ENCODE assay signal across 1 cellular context in the genomic region with DNA sequence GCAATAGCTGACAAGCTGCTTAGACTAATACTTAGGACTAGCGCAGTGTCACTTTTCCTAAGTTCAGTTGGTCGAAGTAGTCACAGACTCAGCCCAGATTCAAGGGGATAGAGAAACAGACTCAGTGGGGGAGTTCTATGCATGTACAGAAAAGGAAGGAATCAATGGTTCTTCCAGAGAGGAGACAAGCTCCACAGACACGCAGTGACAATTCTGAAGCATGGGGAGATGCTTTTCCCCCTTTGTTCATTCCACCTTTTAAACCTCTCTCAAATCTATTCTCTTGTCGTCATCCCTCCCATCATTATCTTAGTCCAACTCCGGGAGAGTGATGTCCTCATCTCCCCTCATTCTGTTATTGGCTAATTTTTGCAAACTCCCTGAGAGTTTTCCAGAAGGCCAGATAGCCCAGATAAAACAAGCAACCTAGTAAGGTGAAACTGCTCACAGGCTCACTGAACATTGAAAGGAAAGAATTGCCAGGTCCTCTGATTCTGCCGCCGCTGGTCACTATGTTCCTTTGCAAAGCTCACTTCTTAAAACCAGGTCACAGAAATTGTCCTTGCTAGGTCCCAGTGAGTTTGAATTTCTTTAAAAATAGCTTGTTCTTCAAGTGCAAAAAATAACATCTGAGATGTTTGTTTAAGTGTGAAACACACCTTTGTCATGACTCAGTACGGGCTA.
A peak's percentile ranks its signal among the peaks of the same experiment; 100 is the strongest.
TF ChIP-seq lines count a peak whose summit lies in the region.

No MANE protein-coding gene starts in this region.

TF ChIP-seq in HEK293, 187 proteins besides CTCF, POLR2A, EP300 and RAD21 (continued from another document):
- TF ChIP-seq, protein P1, sequence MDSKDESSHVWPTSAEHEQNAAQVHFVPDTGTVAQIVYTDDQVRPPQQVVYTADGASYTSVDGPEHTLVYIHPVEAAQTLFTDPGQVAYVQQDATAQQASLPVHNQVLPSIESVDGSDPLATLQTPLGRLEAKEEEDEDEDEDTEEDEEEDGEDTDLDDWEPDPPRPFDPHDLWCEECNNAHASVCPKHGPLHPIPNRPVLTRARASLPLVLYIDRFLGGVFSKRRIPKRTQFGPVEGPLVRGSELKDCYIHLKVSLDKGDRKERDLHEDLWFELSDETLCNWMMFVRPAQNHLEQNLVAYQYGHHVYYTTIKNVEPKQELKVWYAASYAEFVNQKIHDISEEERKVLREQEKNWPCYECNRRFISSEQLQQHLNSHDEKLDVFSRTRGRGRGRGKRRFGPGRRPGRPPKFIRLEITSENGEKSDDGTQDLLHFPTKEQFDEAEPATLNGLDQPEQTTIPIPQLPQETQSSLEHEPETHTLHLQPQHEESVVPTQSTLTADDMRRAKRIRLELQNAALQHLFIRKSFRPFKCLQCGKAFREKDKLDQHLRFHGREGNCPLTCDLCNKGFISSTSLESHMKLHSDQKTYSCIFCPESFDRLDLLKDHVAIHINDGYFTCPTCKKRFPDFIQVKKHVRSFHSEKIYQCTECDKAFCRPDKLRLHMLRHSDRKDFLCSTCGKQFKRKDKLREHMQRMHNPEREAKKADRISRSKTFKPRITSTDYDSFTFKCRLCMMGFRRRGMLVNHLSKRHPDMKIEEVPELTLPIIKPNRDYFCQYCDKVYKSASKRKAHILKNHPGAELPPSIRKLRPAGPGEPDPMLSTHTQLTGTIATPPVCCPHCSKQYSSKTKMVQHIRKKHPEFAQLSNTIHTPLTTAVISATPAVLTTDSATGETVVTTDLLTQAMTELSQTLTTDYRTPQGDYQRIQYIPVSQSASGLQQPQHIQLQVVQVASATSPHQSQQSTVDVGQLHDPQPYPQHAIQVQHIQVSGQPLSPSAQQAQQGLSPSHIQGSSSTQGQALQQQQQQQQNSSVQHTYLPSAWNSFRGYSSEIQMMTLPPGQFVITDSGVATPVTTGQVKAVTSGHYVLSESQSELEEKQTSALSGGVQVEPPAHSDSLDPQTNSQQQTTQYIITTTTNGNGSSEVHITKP (tag by site-specific recombination; IDR thresholded peaks at IDR 0.05) = peak; percentile 90
